1 cellular context compared by ENCODE assay signal in the genomic region with DNA sequence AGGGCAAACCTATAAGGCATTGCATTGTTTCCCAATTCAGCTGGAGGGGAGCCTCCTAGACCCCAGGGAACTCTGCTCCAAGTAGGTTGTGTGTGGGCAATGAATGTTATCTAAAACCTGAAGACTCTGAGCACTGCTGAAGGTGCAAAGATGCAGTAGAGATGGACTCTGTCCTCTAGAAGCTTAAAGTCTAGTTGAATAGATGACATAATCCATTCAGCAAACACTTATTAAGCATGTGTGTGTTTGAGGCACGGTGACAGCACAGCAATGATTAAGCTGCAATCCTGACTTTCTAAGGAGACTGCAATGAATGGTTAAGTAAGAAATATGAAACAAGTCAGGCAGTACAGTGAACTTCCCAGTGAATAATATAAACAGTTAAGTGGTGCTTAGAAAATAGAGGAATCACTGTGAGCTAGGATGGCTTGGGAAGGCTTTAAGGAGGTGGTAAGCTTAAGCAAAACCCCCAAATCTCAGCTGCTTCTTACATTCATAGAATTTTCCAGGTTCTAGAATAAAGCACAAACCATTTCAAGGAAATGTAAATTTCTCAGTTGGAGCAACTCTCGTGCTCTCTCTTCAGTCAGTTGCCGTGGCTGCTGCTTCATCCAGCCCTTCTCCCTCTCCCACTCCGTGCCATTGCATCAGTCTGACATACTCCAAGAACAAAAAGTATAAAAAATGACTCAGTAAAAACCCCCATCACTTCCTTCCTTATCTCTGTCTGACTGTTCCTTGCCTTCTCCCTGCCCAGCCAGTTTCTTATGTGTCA.
TF ChIP-seq lines count a peak whose summit lies in the region.

No MANE protein-coding gene starts in this region.

TF ChIP-seq in A549, 52 proteins besides CTCF, POLR2A, EP300 and RAD21 (continued from another document):
- TF ChIP-seq SMC3 (IDR thresholded peaks at IDR 0.05) (no peak), MYC (IDR thresholded peaks at IDR 0.05; ENCODE audit: borderline replicate concordance, low read length) (no peak), ZFP36 (IDR thresholded peaks at IDR 0.05; ENCODE audit: borderline replicate concordance, partially characterized antibody) (no peak), HDAC2 (IDR thresholded peaks at IDR 0.05) (no peak), MAFK (IDR thresholded peaks at IDR 0.05; ENCODE audit: partially characterized antibody) (peak; percentile 19), CHD2 (IDR thresholded peaks at IDR 0.05; ENCODE audit: low read length, partially characterized antibody) (no peak), HOXB13 (CRISPR knock-in tag; IDR thresholded peaks at IDR 0.05; ENCODE audit: low read depth) (no peak), ZNF302 (CRISPR knock-in tag; IDR thresholded peaks at IDR 0.05) (no peak), POLR2AphosphoS2 (conservative IDR thresholded peaks at IDR 0.05; ENCODE audit: low read length) (no peak), FOXS1 (CRISPR knock-in tag; IDR thresholded peaks at IDR 0.05) (no peak), NR3C1 (IDR thresholded peaks at IDR 0.05) (no peak), CEBPB (IDR thresholded peaks at IDR 0.05) (no peak; a peak in 1 of 4 replicates), ZC3H11A (IDR thresholded peaks at IDR 0.05) (no peak), RNF2 (IDR thresholded peaks at IDR 0.05; ENCODE audit: borderline replicate concordance, low read depth) (no peak), HEYL (CRISPR knock-in tag; IDR thresholded peaks at IDR 0.05) (no peak), GATA3 (IDR thresholded peaks at IDR 0.05; ENCODE audit: borderline replicate concordance) (no peak), HES2 (IDR thresholded peaks at IDR 0.05) (no peak), JUNB (IDR thresholded peaks at IDR 0.05) (peak; percentile 50; the same call in 1 of the 2 replicates), ELK1 (IDR thresholded peaks at IDR 0.05; ENCODE audit: low read depth, low read length) (no peak), SREBF2 (IDR thresholded peaks at IDR 0.05) (no peak), CBX8 (IDR thresholded peaks at IDR 0.05) (no peak), ZSCAN20 (CRISPR knock-in tag; IDR thresholded peaks at IDR 0.05) (no peak), KDM1A (IDR thresholded peaks at IDR 0.05; ENCODE audit: low read depth) (no peak), HMGXB4 (CRISPR knock-in tag; IDR thresholded peaks at IDR 0.05; ENCODE audit: borderline replicate concordance) (no peak), TFCP2L1 (CRISPR knock-in tag; IDR thresholded peaks at IDR 0.05) (no peak), NPAS2 (CRISPR knock-in tag; IDR thresholded peaks at IDR 0.05; ENCODE audit: borderline replicate concordance) (no peak)
- TF ChIP-seq, protein P1, sequence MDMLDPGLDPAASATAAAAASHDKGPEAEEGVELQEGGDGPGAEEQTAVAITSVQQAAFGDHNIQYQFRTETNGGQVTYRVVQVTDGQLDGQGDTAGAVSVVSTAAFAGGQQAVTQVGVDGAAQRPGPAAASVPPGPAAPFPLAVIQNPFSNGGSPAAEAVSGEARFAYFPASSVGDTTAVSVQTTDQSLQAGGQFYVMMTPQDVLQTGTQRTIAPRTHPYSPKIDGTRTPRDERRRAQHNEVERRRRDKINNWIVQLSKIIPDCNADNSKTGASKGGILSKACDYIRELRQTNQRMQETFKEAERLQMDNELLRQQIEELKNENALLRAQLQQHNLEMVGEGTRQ (IDR thresholded peaks at IDR 0.05), result no peak
- TF ChIP-seq, protein P2, sequence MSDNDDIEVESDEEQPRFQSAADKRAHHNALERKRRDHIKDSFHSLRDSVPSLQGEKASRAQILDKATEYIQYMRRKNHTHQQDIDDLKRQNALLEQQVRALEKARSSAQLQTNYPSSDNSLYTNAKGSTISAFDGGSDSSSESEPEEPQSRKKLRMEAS (IDR thresholded peaks at IDR 0.05), result peak; percentile 24; the same call in 1 of the 2 replicates
- TF ChIP-seq, protein P3, sequence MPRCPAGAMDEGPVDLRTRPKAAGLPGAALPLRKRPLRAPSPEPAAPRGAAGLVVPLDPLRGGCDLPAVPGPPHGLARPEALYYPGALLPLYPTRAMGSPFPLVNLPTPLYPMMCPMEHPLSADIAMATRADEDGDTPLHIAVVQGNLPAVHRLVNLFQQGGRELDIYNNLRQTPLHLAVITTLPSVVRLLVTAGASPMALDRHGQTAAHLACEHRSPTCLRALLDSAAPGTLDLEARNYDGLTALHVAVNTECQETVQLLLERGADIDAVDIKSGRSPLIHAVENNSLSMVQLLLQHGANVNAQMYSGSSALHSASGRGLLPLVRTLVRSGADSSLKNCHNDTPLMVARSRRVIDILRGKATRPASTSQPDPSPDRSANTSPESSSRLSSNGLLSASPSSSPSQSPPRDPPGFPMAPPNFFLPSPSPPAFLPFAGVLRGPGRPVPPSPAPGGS (IDR thresholded peaks at IDR 0.05), result no peak
